1 cellular context compared by ENCODE assay signal in genomic region chr6:1605822-1606532, GRCh38.
TF ChIP-seq lines count a peak whose summit lies in the region.

No MANE protein-coding gene starts in this region.

TF ChIP-seq in H1, 55 proteins besides CTCF, POLR2A, EP300 and RAD21 (continued from another document):
- TF ChIP-seq RNF2 (IDR thresholded peaks at IDR 0.05; ENCODE audit: borderline replicate concordance, low read depth, low read length, missing control alignments, poor library complexity, severe bottlenecking) = peak; percentile 92
- TF ChIP-seq CBX8 (IDR thresholded peaks at IDR 0.05; ENCODE audit: borderline replicate concordance, low read depth, low read length) = peak; percentile 94; the same call in 1 of the 2 replicates
